In genomic region chr13:50924025-50924424, GRCh38 we compare ENCODE assay signal across 9 cellular contexts.
"Had no signal": no experiment of that assay in that cellular context is flagged by ENCODE, and none has a peak within 500 bp of the region (broad histone marks: within the 10 kb centered on the region; RNA-seq: fewer than 3 reads in every experiment).

No MANE protein-coding gene starts in this region.

- H3K27ac ChIP-seq: GM23248, KMS-11 had no signal

- ATAC-seq: HCT116 had no signal

- H3K4me1 ChIP-seq: HAP-1 had no signal

- FAIRE-seq: HTR-8/SVneo had no signal

- H3K4me3 ChIP-seq: GM23248, HAP-1 had no signal

- DNase-seq: GOT3, H7, IMR-90, KBM-7 had no signal

- H2AFZ ChIP-seq: GM23248 had no signal

- H3K4me2 ChIP-seq: KMS-11 had no signal

- H3K9ac ChIP-seq: GM23248, KMS-11 had no signal
